Comparison of ENCODE assay signal across 8 cellular contexts in the genomic region with DNA sequence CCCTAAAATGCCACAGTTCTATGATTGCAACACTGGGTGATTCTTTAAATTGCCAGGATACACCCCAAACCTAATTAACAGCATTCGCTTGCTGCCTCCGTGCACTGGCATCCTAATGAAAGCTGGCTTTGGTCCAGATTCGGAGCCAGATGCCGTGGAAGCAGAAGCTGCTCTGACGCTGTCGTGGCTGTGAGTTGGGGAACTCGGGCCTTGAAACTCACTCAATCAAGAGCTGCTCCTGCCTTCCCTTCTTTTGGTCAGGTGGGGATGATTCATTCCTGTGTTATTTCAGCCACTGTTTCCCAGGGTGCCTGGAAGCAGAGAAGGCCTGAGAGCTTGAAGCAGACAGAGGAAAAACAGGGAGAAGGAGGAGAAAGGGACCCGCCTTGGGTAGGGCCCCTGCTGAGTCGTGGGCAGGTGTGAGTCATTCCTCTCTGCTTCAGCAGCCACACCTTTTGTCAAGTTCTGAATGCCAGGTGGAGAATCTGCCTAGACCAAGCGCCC. TPM values are rescaled to one million over a fixed set of nuclear protein-coding genes. Genes with fewer than 3 reads are reported as not detected.
DNase-seq lines count a peak whose midpoint lies in the region; ATAC-seq and TF ChIP-seq lines count a peak whose summit lies in the region.

No MANE protein-coding gene starts in this region.

- no peak overlapping the region for H3K27ac Mint-ChIP-seq in activated naive CD4-positive, alpha-beta T cell treated with anti-CD3 and anti-CD28 coated beads, Interleukin-2, amount 50 U/mL, for 72 hours
- H3K27ac Mint-ChIP-seq in activated naive CD4-positive, alpha-beta T cell treated with anti-CD3 and anti-CD28 coated beads, Interleukin-2, amount 10 ng/mL, durations not matched to agents 7 days and 5 days: no peak overlapping the region
- peak overlapping the region; percentile 96 for H3K27ac Mint-ChIP-seq in chondrocyte (ENCODE audit: unreplicated experiment)

- H3K4me1 ChIP-seq in mucosa of descending colon (ENCODE audit: low read depth): peaks cover 13% of the 10 kb centered on the region

- H3K4me3 Mint-ChIP-seq in activated naive CD4-positive, alpha-beta T cell treated with anti-CD3 and anti-CD28 coated beads, Interleukin-2, amount 10 ng/mL, durations not matched to agents 7 days and 5 days: no peak overlapping the region
- H3K4me3 Mint-ChIP-seq in chondrocyte (ENCODE audit: unreplicated experiment): peak overlapping the region; percentile 11

- TF ChIP-seq CTCF in chondrocyte (IDR thresholded peaks at IDR 0.05) (no peak), mucosa of descending colon (IDR thresholded peaks at IDR 0.05) (no peak)

- no peak overlapping the region for H3K4me3 ChIP-seq in mucosa of descending colon

- H3K9me3 Mint-ChIP-seq in activated naive CD4-positive, alpha-beta T cell treated with anti-CD3 and anti-CD28 coated beads, Interleukin-2, amount 50 U/mL, for 72 hours: no peaks in the 10 kb centered on the region
- H3K9me3 Mint-ChIP-seq in activated naive CD4-positive, alpha-beta T cell treated with anti-CD3 and anti-CD28 coated beads, Interleukin-2, amount 10 ng/mL, durations not matched to agents 7 days and 5 days: no peaks in the 10 kb centered on the region
- H3K9me3 Mint-ChIP-seq in chondrocyte (ENCODE audit: low read depth): no peaks in the 10 kb centered on the region

- H3K36me3 Mint-ChIP-seq in activated naive CD4-positive, alpha-beta T cell treated with anti-CD3 and anti-CD28 coated beads, Interleukin-2, amount 50 U/mL, for 72 hours: no peaks in the 10 kb centered on the region
- H3K36me3 Mint-ChIP-seq in activated naive CD4-positive, alpha-beta T cell treated with anti-CD3 and anti-CD28 coated beads, Interleukin-2, amount 10 ng/mL, durations not matched to agents 7 days and 5 days: no peaks in the 10 kb centered on the region
- H3K36me3 Mint-ChIP-seq in chondrocyte (ENCODE audit: low read depth): no peaks in the 10 kb centered on the region

- DNase-seq in activated naive CD4-positive, alpha-beta T cell treated with anti-CD3 and anti-CD28 coated beads, Interleukin-2, amount 50 U/mL, for 72 hours (ENCODE audit: low spot score in 2 of 2): peak in 1 of 2 donors; percentile 10
- no peak for DNase-seq in activated naive CD4-positive, alpha-beta T cell treated with anti-CD3 and anti-CD28 coated beads, Interleukin-2, amount 10 ng/mL, durations not matched to agents 7 days and 5 days
- DNase-seq in NCI-H345 treated with DMSO at 0.1 percent for 48 hours (lab: John Stamatoyannopoulos, UW; ENCODE audit: unreplicated experiment) (peak; percentile 39), chondrocyte (ENCODE audit: low spot score) (no peak), mucosa of descending colon (peak; percentile 65 to 69 (median 67)), NK-92 (lab: John Stamatoyannopoulos, UW; ENCODE audit: unreplicated experiment) (no peak), cerebellum (ENCODE audit: low spot score) (no peak)

- intact Hi-C loops in mucosa of descending colon (cut with DNase I, micrococcal nuclease): no loop called here

- CTCF ChIA-PET in activated naive CD4-positive, alpha-beta T cell treated with anti-CD3 and anti-CD28 coated beads, Interleukin-2, amount 10 ng/mL, durations not matched to agents 7 days and 5 days (lab: Charles Lee): no interaction called here

- ATAC-seq in activated naive CD4-positive, alpha-beta T cell treated with anti-CD3 and anti-CD28 coated beads, Interleukin-2, amount 50 U/mL, for 72 hours: peak; percentile 46 to 68
- ATAC-seq in mucosa of descending colon (peak; percentile 98), GM18502 (IDR thresholded peaks at IDR 0.05; ENCODE audit: poor library complexity, unreplicated experiment) (no peak)

- peaks cover 14% of the 10 kb centered on the region for H3K27me3 Mint-ChIP-seq in activated naive CD4-positive, alpha-beta T cell treated with anti-CD3 and anti-CD28 coated beads, Interleukin-2, amount 10 ng/mL, durations not matched to agents 7 days and 5 days
- H3K27me3 Mint-ChIP-seq in chondrocyte (ENCODE audit: low read depth): no peaks in the 10 kb centered on the region

- H3K36me3 ChIP-seq in mucosa of descending colon (ENCODE audit: low read depth): no peaks in the 10 kb centered on the region

- H3K4me1 Mint-ChIP-seq in activated naive CD4-positive, alpha-beta T cell treated with anti-CD3 and anti-CD28 coated beads, Interleukin-2, amount 10 ng/mL, durations not matched to agents 7 days and 5 days: no peaks in the 10 kb centered on the region
- peaks cover 25% of the 10 kb centered on the region for H3K4me1 Mint-ChIP-seq in chondrocyte (ENCODE audit: low read depth)

- no peaks in the 10 kb centered on the region for H3K9me3 ChIP-seq in mucosa of descending colon

RNA-seq across cellular contexts. Expression of gene DSP, which starts 36.2 kb away (rescaled TPM):
- total RNA-seq in activated naive CD4-positive, alpha-beta T cell treated with anti-CD3 and anti-CD28 coated beads, Interleukin-2, amount 50 U/mL, for 72 hours: under 1 TPM in 1 of 2 donors, not detected in 1; 0.14 TPM
- 464 to 589 TPM (median 471 TPM) in 3 replicates for total RNA-seq in chondrocyte
- total RNA-seq in mucosa of descending colon: 100 to 1,000 TPM in 2 of 3 donors, 10 to 100 TPM in 1; 85.2 to 265 (median 177) TPM
- 9.9 TPM for total RNA-seq in cerebellum

Comparison
In these comparisons a context has a peak if more than half of its experiments do, and no peak if none do; other contexts are left out.
1. DNase-seq: peak in NCI-H345 treated with DMSO at 0.1 percent for 48 hours (single experiment) and mucosa of descending colon (3 of 3); none in activated naive CD4-positive, alpha-beta T cell treated with anti-CD3 and anti-CD28 coated beads, Interleukin-2, amount 10 ng/mL, durations not matched to agents 7 days and 5 days (single experiment), chondrocyte (single experiment), NK-92 (single experiment) and cerebellum (single experiment).